11 cellular contexts compared by ENCODE assay signal in the genomic region with DNA sequence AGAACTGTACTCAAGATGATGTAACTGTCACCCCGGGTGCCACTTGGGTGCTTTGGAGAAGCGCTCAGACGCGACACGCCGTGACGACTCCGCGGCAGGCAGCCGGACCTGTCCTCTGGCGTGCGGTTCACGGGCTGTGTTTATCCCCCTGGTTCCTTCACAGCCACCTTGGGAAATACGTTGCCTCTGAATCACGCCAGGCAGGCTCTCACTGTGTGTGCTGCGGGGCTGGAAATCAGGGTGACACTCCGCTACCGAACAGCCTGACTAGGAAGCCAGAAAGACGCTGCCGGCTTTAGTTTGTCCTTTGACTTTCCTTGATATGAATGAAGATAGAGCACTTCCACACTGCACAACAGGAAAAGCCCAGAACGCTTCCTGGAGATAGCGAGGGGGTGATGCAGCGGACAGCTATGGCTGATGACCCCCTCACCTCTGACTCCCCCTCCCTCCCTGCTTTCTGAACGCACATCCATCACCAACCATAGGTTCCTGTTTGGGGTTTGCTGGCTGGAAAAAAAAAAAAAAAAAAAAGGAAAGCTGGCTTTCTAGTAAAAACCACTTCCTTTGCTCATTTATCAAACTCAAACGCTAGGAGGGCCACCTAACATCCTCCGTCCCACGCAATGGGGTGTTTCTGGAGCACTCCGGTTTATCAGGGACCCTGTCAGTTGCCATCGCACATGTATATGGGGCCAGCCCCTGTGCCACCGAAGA. TPM values are rescaled to one million over a fixed set of nuclear protein-coding genes. Genes with fewer than 3 reads are reported as not detected.
DNase-seq lines count a peak whose midpoint lies in the region; ATAC-seq and TF ChIP-seq lines count a peak whose summit lies in the region.
"Had no signal": no experiment of that assay in that cellular context is flagged by ENCODE, and none has a peak within 500 bp of the region (broad histone marks: within the 10 kb centered on the region; RNA-seq: fewer than 3 reads in every experiment).

No MANE protein-coding gene starts in this region.

- H3K79me2 ChIP-seq in hepatocyte, result no peaks in the 10 kb centered on the region

- ATAC-seq in effector memory CD8-positive, alpha-beta T cell (replicated peaks), result peak; percentile 32
- ATAC-seq in HG02870 (IDR thresholded peaks at IDR 0.05; ENCODE audit: unreplicated experiment), result no peak

- WGBS in hepatocyte (ENCODE audit: low lambda C conversion rate, missing lambda C conversion rate), result 93% methylated on average over 30 of the region's 30 CpGs

- H3K27me3 Mint-ChIP-seq in effector memory CD8-positive, alpha-beta T cell, result no peaks in the 10 kb centered on the region

- TF ChIP-seq CTCF in hepatocyte (IDR thresholded peaks at IDR 0.05; ENCODE audit: poor library complexity), result no peak

- peak overlapping the region; percentile 57 to 70 for H3K27ac Mint-ChIP-seq in effector memory CD8-positive, alpha-beta T cell
- H3K27ac Mint-ChIP-seq: H9 had no signal

- no peaks in the 10 kb centered on the region for H3K9me2 ChIP-seq in hepatocyte (replicated peaks; ENCODE audit: insufficient read depth)

- no peaks in the 10 kb centered on the region for H3K9me3 ChIP-seq in hepatocyte (ENCODE audit: low read depth)

- peaks cover 14 to 15% of the 10 kb centered on the region in 2 donors for H3K4me1 Mint-ChIP-seq in effector memory CD8-positive, alpha-beta T cell (ENCODE audit: low read depth in 2 of 2)
- H3K4me1 Mint-ChIP-seq: H9 had no signal

- H2AFZ ChIP-seq in hepatocyte, result no peak overlapping the region

- no peaks in the 10 kb centered on the region for H3K27me3 ChIP-seq in hepatocyte

- no peaks in the 10 kb centered on the region for H3K36me3 ChIP-seq in hepatocyte (replicated peaks; ENCODE audit: insufficient read depth, low read depth)

- H3K9me3 Mint-ChIP-seq in effector memory CD8-positive, alpha-beta T cell, result no peaks in the 10 kb centered on the region
- H3K9me3 Mint-ChIP-seq: H9 had no signal

- H3K27ac ChIP-seq in hepatocyte, result no peak overlapping the region
- H3K27ac ChIP-seq: VCaP had no signal

- H3K4me3 ChIP-seq in hepatocyte, result no peak overlapping the region

- DNase-seq in Kasumi-1 (lab: John Stamatoyannopoulos, UW) (peak; percentile 51 to 60), hepatocyte (ENCODE audit: low spot score) (no peak), NCI-H2196 (lab: John Stamatoyannopoulos, UW; ENCODE audit: unreplicated experiment) (no peak)
- DNase-seq in activated CD4-positive, alpha-beta T cell treated with anti-CD3 and anti-CD28 coated beads, Interleukin-2, amount 50 U/mL, for 48 hours, result peak; percentile 29 to 47
- DNase-seq in effector memory CD8-positive, alpha-beta T cell, result no peak
- peak; percentile 9 to 23 for DNase-seq in stimulated activated CD8-positive, alpha-beta memory T cell treated with anti-CD3 and anti-CD28 coated beads, Interleukin-2, amount 100 ng/mL, for 48 hours (ENCODE audit: low read depth in 2 of 2)
- DNase-seq: H9, retina had no signal

- peak overlapping the region; percentile 2 to 53 for H3K4me3 Mint-ChIP-seq in effector memory CD8-positive, alpha-beta T cell
- H3K4me3 Mint-ChIP-seq: H9 had no signal

- H3K4me2 ChIP-seq in hepatocyte, result no peak overlapping the region

- no peaks in the 10 kb centered on the region for H4K20me1 ChIP-seq in hepatocyte (ENCODE audit: insufficient read depth, poor library complexity, severe bottlenecking)

- peaks cover 29% of the 10 kb centered on the region for H3K36me3 Mint-ChIP-seq in effector memory CD8-positive, alpha-beta T cell (ENCODE audit: insufficient read depth)

- no peaks in the 10 kb centered on the region for H3K4me1 ChIP-seq in hepatocyte (ENCODE audit: insufficient read depth)

RNA-seq across cellular contexts. Expression of gene GP6, which starts 3.7 kb away (rescaled TPM):
- total RNA-seq in hepatocyte, result 0.07 TPM in 1 of 2 replicates, not detected in the other
- polyA plus RNA-seq in hepatocyte, result 0.24 and 0.93 TPM in 2 replicates
- total RNA-seq: fibroblast of lung had no signal
- polyA plus RNA-seq: fibroblast of lung had no signal

RNA-seq across cellular contexts. Expression of gene RDH13, which starts 21.2 kb away (rescaled TPM):
- total RNA-seq in hepatocyte, result 14.5 and 17.3 TPM in 2 replicates
- 17.7 and 21.9 TPM in 2 replicates for polyA plus RNA-seq in hepatocyte

RNA-seq across cellular contexts. Expression of gene EPS8L1, which starts 33.9 kb away (rescaled TPM):
- total RNA-seq in hepatocyte, result 20.5 and 25.7 TPM in 2 replicates
- 33.8 and 49.6 TPM in 2 replicates for polyA plus RNA-seq in hepatocyte

Comparison
In these comparisons a context has a peak if more than half of its experiments do, and no peak if none do; other contexts are left out.
1. DNase-seq: peak in Kasumi-1 (2 of 2), activated CD4-positive, alpha-beta T cell treated with anti-CD3 and anti-CD28 coated beads, Interleukin-2, amount 50 U/mL, for 48 hours (2 of 2) and stimulated activated CD8-positive, alpha-beta memory T cell treated with anti-CD3 and anti-CD28 coated beads, Interleukin-2, amount 100 ng/mL, for 48 hours (2 of 2); none in effector memory CD8-positive, alpha-beta T cell (0 of 3), hepatocyte (single experiment) and NCI-H2196 (single experiment).